2 cellular contexts compared by ENCODE assay signal in the genomic region with DNA sequence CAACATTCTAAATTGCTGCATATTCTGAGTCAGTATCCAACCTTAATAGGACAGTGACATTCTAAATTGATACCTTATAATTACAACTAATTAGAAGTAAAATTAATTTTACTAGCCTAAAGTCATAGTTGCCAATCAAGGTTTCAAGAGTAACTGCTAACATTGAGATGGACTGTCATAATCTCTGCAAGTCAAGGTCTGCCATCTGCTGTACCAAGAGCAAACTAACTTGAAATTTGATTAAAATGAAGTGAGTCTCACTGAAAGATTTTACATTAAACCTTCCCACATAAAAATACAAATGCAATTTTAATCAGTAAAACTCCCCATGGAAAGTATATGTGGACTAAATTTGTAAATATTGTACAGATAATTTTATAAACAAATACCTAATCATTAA.
TF ChIP-seq lines count a peak whose summit lies in the region.

No MANE protein-coding gene starts in this region.

TF ChIP-seq in liver, 16 proteins besides CTCF, POLR2A, EP300 and RAD21 (continued from another document):
- TF ChIP-seq, protein P1, sequence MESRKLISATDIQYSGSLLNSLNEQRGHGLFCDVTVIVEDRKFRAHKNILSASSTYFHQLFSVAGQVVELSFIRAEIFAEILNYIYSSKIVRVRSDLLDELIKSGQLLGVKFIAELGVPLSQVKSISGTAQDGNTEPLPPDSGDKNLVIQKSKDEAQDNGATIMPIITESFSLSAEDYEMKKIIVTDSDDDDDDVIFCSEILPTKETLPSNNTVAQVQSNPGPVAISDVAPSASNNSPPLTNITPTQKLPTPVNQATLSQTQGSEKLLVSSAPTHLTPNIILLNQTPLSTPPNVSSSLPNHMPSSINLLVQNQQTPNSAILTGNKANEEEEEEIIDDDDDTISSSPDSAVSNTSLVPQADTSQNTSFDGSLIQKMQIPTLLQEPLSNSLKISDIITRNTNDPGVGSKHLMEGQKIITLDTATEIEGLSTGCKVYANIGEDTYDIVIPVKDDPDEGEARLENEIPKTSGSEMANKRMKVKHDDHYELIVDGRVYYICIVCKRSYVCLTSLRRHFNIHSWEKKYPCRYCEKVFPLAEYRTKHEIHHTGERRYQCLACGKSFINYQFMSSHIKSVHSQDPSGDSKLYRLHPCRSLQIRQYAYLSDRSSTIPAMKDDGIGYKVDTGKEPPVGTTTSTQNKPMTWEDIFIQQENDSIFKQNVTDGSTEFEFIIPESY (IDR thresholded peaks at IDR 0.05), result no peak

TF ChIP-seq in HepG2, 621 proteins besides CTCF, POLR2A, EP300 and RAD21 (continued from another document):
- TF ChIP-seq HNF1A (IDR thresholded peaks at IDR 0.05; ENCODE audit: low read depth) (no peak), HNF1A (CRISPR knock-in tag; IDR thresholded peaks at IDR 0.05; ENCODE audit: borderline replicate concordance) (no peak), ZNF280D (CRISPR knock-in tag; IDR thresholded peaks at IDR 0.05) (no peak), ZNF576 (CRISPR knock-in tag; IDR thresholded peaks at IDR 0.05) (no peak), ZNF646 (CRISPR knock-in tag; IDR thresholded peaks at IDR 0.05) (no peak), THYN1 (CRISPR knock-in tag; IDR thresholded peaks at IDR 0.05; ENCODE audit: borderline replicate concordance, low read depth) (no peak)
TF ChIP-seq in HepG2: peak in this region for 0.
